19 cellular contexts compared by ENCODE assay signal in genomic region chr11:6614446-6614845, GRCh38.
"Had no signal": no experiment of that assay in that cellular context is flagged by ENCODE, and none has a peak within 500 bp of the region (broad histone marks: within the 10 kb centered on the region; RNA-seq: fewer than 3 reads in every experiment).

No MANE protein-coding gene starts in this region.

- H2AFZ ChIP-seq: hepatocyte had no signal

- H3K4me1 Mint-ChIP-seq: nephron had no signal

- H3K9me3 Mint-ChIP-seq: naive B cell, nephron had no signal

- H3K27ac ChIP-seq: epithelial cell of prostate, hepatocyte, thyroid gland had no signal

- H3K36me3 ChIP-seq: uterus had no signal

- H3K4me2 ChIP-seq: hepatocyte had no signal

- DNase-seq: effector memory CD4-positive, alpha-beta T cell; esophagus squamous epithelium; foreskin fibroblast; left colon; left ventricle myocardium superior; mesenchymal stem cell; midbrain; naive B cell; small intestine; stimulated activated CD4-positive, alpha-beta T cell treated with anti-CD3 and anti-CD28 coated beads, Interleukin-12 subunit alpha, Interleukin-12 subunit beta, amount 100 ng/mL, for 4 hours; stimulated activated naive CD4-positive, alpha-beta T cell; stomach; thyroid gland; upper lobe of left lung had no signal

- H3K4me3 ChIP-seq: esophagus squamous epithelium, hepatocyte, lung, stomach, thyroid gland, upper lobe of left lung, uterus had no signal

- H3K27ac Mint-ChIP-seq: nephron had no signal

- ATAC-seq: left colon, left ventricle myocardium superior had no signal

- H3K27me3 Mint-ChIP-seq: naive B cell had no signal

- H3K4me3 Mint-ChIP-seq: naive B cell had no signal

- H3K9me3 ChIP-seq: esophagus squamous epithelium, stomach, thyroid gland, upper lobe of left lung, uterus had no signal

- H3K27me3 ChIP-seq: esophagus squamous epithelium, hepatocyte, stomach, thyroid gland, upper lobe of left lung, uterus had no signal
